ENCODE assay signal across 1 cellular context in the genomic region with DNA sequence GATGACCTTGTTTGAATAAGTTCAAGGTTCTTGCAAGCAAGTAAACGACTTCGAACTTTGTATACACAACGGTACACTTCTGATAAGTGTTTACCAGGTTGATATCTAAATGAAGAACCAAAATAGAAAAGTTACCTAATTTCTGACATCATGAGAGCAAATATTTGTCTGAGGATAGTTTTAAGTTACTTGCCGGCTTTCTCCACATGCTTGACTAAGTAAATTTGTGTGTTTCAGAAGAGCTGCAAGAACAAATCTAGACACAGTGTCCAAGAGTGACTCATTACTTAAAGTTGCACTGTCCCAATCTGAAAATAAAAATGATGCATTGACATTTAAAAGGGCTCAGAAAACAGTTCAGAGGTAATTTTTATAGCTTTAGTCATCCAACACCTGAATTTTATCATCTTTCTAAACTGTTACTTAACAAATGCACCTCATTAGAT.
A peak's percentile ranks its signal among the peaks of the same experiment; 100 is the strongest.
TF ChIP-seq lines count a peak whose summit lies in the region.

No MANE protein-coding gene starts in this region.

TF ChIP-seq in HepG2, 621 proteins besides CTCF, POLR2A, EP300 and RAD21 (continued from another document):
- TF ChIP-seq, protein P1, sequence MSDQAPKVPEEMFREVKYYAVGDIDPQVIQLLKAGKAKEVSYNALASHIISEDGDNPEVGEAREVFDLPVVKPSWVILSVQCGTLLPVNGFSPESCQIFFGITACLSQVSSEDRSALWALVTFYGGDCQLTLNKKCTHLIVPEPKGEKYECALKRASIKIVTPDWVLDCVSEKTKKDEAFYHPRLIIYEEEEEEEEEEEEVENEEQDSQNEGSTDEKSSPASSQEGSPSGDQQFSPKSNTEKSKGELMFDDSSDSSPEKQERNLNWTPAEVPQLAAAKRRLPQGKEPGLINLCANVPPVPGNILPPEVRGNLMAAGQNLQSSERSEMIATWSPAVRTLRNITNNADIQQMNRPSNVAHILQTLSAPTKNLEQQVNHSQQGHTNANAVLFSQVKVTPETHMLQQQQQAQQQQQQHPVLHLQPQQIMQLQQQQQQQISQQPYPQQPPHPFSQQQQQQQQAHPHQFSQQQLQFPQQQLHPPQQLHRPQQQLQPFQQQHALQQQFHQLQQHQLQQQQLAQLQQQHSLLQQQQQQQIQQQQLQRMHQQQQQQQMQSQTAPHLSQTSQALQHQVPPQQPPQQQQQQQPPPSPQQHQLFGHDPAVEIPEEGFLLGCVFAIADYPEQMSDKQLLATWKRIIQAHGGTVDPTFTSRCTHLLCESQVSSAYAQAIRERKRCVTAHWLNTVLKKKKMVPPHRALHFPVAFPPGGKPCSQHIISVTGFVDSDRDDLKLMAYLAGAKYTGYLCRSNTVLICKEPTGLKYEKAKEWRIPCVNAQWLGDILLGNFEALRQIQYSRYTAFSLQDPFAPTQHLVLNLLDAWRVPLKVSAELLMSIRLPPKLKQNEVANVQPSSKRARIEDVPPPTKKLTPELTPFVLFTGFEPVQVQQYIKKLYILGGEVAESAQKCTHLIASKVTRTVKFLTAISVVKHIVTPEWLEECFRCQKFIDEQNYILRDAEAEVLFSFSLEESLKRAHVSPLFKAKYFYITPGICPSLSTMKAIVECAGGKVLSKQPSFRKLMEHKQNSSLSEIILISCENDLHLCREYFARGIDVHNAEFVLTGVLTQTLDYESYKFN (CRISPR knock-in tag; conservative IDR thresholded peaks at IDR 0.05) = peak; percentile 55
- no peak for TF ChIP-seq NFYC (CRISPR knock-in tag; IDR thresholded peaks at IDR 0.05)
- TF ChIP-seq, protein P2, sequence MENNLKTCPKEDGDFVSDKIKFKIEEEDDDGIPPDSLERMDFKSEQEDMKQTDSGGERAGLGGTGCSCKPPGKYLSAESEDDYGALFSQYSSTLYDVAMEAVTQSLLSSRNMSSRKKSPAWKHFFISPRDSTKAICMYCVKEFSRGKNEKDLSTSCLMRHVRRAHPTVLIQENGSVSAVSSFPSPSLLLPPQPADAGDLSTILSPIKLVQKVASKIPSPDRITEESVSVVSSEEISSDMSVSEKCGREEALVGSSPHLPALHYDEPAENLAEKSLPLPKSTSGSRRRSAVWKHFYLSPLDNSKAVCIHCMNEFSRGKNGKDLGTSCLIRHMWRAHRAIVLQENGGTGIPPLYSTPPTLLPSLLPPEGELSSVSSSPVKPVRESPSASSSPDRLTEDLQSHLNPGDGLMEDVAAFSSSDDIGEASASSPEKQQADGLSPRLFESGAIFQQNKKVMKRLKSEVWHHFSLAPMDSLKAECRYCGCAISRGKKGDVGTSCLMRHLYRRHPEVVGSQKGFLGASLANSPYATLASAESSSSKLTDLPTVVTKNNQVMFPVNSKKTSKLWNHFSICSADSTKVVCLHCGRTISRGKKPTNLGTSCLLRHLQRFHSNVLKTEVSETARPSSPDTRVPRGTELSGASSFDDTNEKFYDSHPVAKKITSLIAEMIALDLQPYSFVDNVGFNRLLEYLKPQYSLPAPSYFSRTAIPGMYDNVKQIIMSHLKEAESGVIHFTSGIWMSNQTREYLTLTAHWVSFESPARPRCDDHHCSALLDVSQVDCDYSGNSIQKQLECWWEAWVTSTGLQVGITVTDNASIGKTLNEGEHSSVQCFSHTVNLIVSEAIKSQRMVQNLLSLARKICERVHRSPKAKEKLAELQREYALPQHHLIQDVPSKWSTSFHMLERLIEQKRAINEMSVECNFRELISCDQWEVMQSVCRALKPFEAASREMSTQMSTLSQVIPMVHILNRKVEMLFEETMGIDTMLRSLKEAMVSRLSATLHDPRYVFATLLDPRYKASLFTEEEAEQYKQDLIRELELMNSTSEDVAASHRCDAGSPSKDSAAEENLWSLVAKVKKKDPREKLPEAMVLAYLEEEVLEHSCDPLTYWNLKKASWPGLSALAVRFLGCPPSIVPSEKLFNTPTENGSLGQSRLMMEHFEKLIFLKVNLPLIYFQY (CRISPR knock-in tag; IDR thresholded peaks at IDR 0.05; ENCODE audit: borderline replicate concordance) = no peak
